8 cellular contexts compared by ENCODE assay signal in the genomic region with DNA sequence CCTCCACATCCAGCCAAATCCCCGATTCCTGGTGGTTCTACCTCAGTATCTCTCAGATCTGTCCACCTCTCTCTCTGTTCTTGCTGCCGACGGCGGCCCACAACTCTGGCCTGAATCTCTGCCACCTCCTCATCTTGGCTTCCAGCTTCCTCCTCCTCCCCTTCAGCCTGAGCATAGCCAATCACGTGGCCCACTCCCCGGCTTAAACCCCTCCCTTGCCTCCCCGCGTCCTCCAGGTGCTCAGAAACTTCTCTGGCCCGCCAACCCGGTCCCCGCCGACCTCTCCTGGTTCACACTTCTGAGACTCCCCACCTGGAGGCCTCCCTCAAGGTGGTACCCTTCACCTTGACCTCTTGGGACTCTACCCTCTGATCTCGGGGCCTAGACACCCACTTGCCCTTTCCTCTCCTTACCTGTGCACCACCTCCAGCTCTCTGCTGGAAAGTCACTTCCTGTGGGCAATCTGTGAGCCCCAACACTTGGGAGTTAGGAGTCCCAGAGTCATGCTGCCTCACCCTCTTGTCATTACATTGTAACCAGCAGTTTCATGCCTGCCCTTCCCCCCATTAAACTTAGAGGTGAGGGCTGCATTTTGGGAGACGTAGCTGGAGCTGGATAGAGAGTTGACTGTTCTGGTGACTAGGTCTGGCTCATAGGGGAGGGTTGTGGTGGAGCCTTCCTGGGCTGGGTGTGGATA. TPM values are rescaled to one million over a fixed set of nuclear protein-coding genes. Genes with fewer than 3 reads are reported as not detected.
DNase-seq lines count a peak whose midpoint lies in the region; ATAC-seq and TF ChIP-seq lines count a peak whose summit lies in the region.

No MANE protein-coding gene starts in this region.

- no TSS peak for BruUV-seq in PC-3 (replicated peaks; lab: Mats Ljungman, UMichigan)

- H3K9me3 ChIP-seq in PC-3 (ENCODE audit: low read length) (no peaks in the 10 kb centered on the region), fibroblast of lung (ENCODE audit: control insufficient read depth, insufficient read depth, low read depth, low read length) (no peaks in the 10 kb centered on the region), subcutaneous abdominal adipose tissue (ENCODE audit: control insufficient read depth in 5 of 5, low read length in 5 of 5) (no peaks in the 10 kb centered on the region)

- no peaks in the 10 kb centered on the region for H3K27me3 Mint-ChIP-seq in nephron (ENCODE audit: low read depth)

- H3K4me1 Mint-ChIP-seq in nephron: peaks cover 40% of the 10 kb centered on the region

- POLR2A ChIA-PET in PC-3 (lab: Charles Lee; ENCODE audit: unreplicated experiment): interaction anchor here (1.1 kb wide), 1 partner anchor 16 kb away, joined by 3 read pairs; no protein-coding TSS in a partner anchor

- H3K27me3 ChIP-seq in PC-3 (ENCODE audit: low read length): no peaks in the 10 kb centered on the region
- H3K27me3 ChIP-seq in fibroblast of lung (ENCODE audit: control insufficient read depth, insufficient read depth, low read length): no peaks in the 10 kb centered on the region
- H3K27me3 ChIP-seq in subcutaneous abdominal adipose tissue (ENCODE audit: control insufficient read depth in 5 of 5, insufficient read depth in 4 of 5, low read length in 5 of 5): no peaks in the 10 kb centered on the region

- H3K4me2 ChIP-seq in PC-3 (ENCODE audit: low read length) (peak overlapping the region; percentile 99), fibroblast of lung (ENCODE audit: extremely low read depth, insufficient read depth, low read length) (peak overlapping the region; percentile 99)

- no peaks in the 10 kb centered on the region for H3K36me3 Mint-ChIP-seq in nephron (ENCODE audit: low read depth)

- peak overlapping the region; percentile 95 for H3K27ac ChIP-seq in PC-3 (ENCODE audit: low read length)
- H3K27ac ChIP-seq in fibroblast of lung (ENCODE audit: insufficient read depth, low read length): peak overlapping the region; percentile 78
- peak overlapping the region; percentile 65 for H3K27ac ChIP-seq in subcutaneous abdominal adipose tissue (ENCODE audit: low read depth, low read length)

- peak overlapping the region; percentile 92 to 98 (median 96) for H3K4me3 Mint-ChIP-seq in nephron

- H3K27ac Mint-ChIP-seq in nephron: peak overlapping the region; percentile 97 to 98 (median 98)

- peak; percentile 27 for ATAC-seq in HG03135 (IDR thresholded peaks at IDR 0.05; ENCODE audit: unreplicated experiment)
- ATAC-seq in PC-3: peak; percentile 70

- H3K79me2 ChIP-seq in PC-3 (ENCODE audit: low read length) (peaks cover 59% of the 10 kb centered on the region), fibroblast of lung (ENCODE audit: control insufficient read depth, insufficient read depth, low read length) (peaks cover 3% of the 10 kb centered on the region)

- H3K9me2 ChIP-seq in PC-3 (replicated peaks; ENCODE audit: low read length): no peaks in the 10 kb centered on the region

- CTCF ChIA-PET in PC-3 (lab: Charles Lee): interaction anchor here (0.5 to 0.9 kb wide), 4 partner anchors 17 to 50 kb away, joined by 3 read pairs; a partner anchor contains a TSS

- no peaks in the 10 kb centered on the region for H4K20me1 ChIP-seq in PC-3 (ENCODE audit: low read length)
- no peaks in the 10 kb centered on the region for H4K20me1 ChIP-seq in fibroblast of lung (ENCODE audit: control insufficient read depth, extremely low read depth, insufficient read depth, low read length)

- H3K36me3 ChIP-seq in PC-3 (ENCODE audit: low read depth, low read length) (no peaks in the 10 kb centered on the region), fibroblast of lung (ENCODE audit: control insufficient read depth, insufficient read depth, low read length) (no peaks in the 10 kb centered on the region), subcutaneous abdominal adipose tissue (ENCODE audit: control insufficient read depth in 5 of 5, insufficient read depth in 5 of 5, low read length in 5 of 5) (no peaks in the 10 kb centered on the region)

- TF ChIP-seq CTCF in GM12865 (IDR thresholded peaks at IDR 0.05; ENCODE audit: insufficient read depth, low read depth, low read length, missing control alignments) (no peak), PC-3 (conservative IDR thresholded peaks at IDR 0.05; ENCODE audit: low read depth, low read length) (no peak), fibroblast of lung (conservative IDR thresholded peaks at IDR 0.05 in 1 of 2, IDR thresholded peaks at IDR 0.05 in 1 of 2; ENCODE audit: low read depth in 1 of 2, low read length in 2 of 2) (no peak), nephron (IDR thresholded peaks at IDR 0.05; ENCODE audit: unreplicated experiment in 3 of 3) (no peak)

- H2AFZ ChIP-seq in PC-3 (ENCODE audit: low read length): peak overlapping the region; percentile 72
- H2AFZ ChIP-seq in fibroblast of lung (ENCODE audit: low read length): peak overlapping the region; percentile 64

- DNase-seq in GM12865 (ENCODE audit: low read depth): peak; percentile 93
- DNase-seq in PC-3: peak; percentile 86
- peak; percentile 85 to 86 for DNase-seq in activated T-cell treated with anti-CD3 and anti-CD28 coated beads, Interleukin-2, amount 50 U/mL, for 48 hours
- peak; percentile 70 to 71 for DNase-seq in fibroblast of lung (ENCODE audit: low read depth in 2 of 2)
- DNase-seq in inferior parietal cortex (ENCODE audit: extremely low spot score): no peak

- peak overlapping the region; percentile 87 for H3K4me3 ChIP-seq in GM12865 (ENCODE audit: low read depth, low read length)
- peak overlapping the region; percentile 92 for H3K4me3 ChIP-seq in PC-3 (ENCODE audit: low read length)
- peak overlapping the region; percentile 74 to 85 (median 77) for H3K4me3 ChIP-seq in fibroblast of lung (replicated peaks in 1 of 4; ENCODE audit: control extremely low read depth in 1 of 4, insufficient read depth in 1 of 4, low read depth in 3 of 4, low read length in 4 of 4)
- H3K4me3 ChIP-seq in subcutaneous abdominal adipose tissue (ENCODE audit: low read depth in 1 of 5, low read length in 5 of 5): peak overlapping the region; percentile 57 to 80 (median 77)

- H3K4me1 ChIP-seq in PC-3 (ENCODE audit: insufficient read depth, low read length) (peaks cover 41% of the 10 kb centered on the region), fibroblast of lung (ENCODE audit: control insufficient read depth, extremely low read depth, insufficient read depth, low read length) (peaks cover 12% of the 10 kb centered on the region), subcutaneous abdominal adipose tissue (ENCODE audit: control insufficient read depth in 5 of 5, insufficient read depth in 5 of 5, low read length in 5 of 5) (peaks cover 2 to 43% (median 28%) of the 10 kb centered on the region in 5 donors)

- H3F3A ChIP-seq in PC-3 (ENCODE audit: low read length, unreplicated experiment): no peaks in the 10 kb centered on the region

- peak overlapping the region; percentile 98 for H3K9ac ChIP-seq in PC-3 (ENCODE audit: low read length)
- peak overlapping the region; percentile 61 for H3K9ac ChIP-seq in fibroblast of lung (ENCODE audit: insufficient read depth, low read length)
- H3K9ac ChIP-seq in subcutaneous abdominal adipose tissue (ENCODE audit: low read length in 5 of 5): peak overlapping the region; percentile 54 to 95 (median 81)

- intact Hi-C loops in PC-3 (cut with micrococcal nuclease): loop anchor here (2.0 to 5.0 kb wide), 2 partner anchors 28 to 47 kb away; a partner anchor contains a TSS

- no peaks in the 10 kb centered on the region for H3K9me3 Mint-ChIP-seq in nephron

RNA-seq across cellular contexts. Expression of a gene that starts 4.5 kb away (rescaled TPM):
- total RNA-seq in PC-3 (2014; rRNA removed): 647 and 709 TPM in 2 replicates
- total RNA-seq in fibroblast of lung: 456 and 503 TPM in 2 replicates
- polyA plus RNA-seq in fibroblast of lung: 256 and 288 TPM in 2 replicates
- 291 and 369 TPM in 2 replicates for polyA plus RNA-seq in fibroblast of lung (2012)
- polyA minus RNA-seq in fibroblast of lung (ENCODE audit: low replicate concordance): 12.3 and 19.0 TPM in 2 replicates

RNA-seq across cellular contexts. Expression of a gene that starts 17.8 kb away (rescaled TPM):
- total RNA-seq in PC-3 (2014; rRNA removed) (7.8 and 9.4 TPM in 2 replicates), fibroblast of lung (1.3 and 1.7 TPM in 2 replicates)
- 1.8 and 4.6 TPM in 2 replicates for polyA plus RNA-seq in fibroblast of lung
- 1.7 and 4.6 TPM in 2 replicates for polyA plus RNA-seq in fibroblast of lung (2012)
- polyA minus RNA-seq in fibroblast of lung (ENCODE audit: low replicate concordance): 2.7 and 21.5 TPM in 2 replicates

RNA-seq across cellular contexts. Expression of a gene that starts 27.8 kb away (rescaled TPM):
- 185 and 196 TPM in 2 replicates for total RNA-seq in PC-3 (2014; rRNA removed)
- 35.7 and 41.5 TPM in 2 replicates for total RNA-seq in fibroblast of lung
- 13.2 and 26.1 TPM in 2 replicates for polyA plus RNA-seq in fibroblast of lung
- 22.9 and 51.5 TPM in 2 replicates for polyA plus RNA-seq in fibroblast of lung (2012)
- 40.0 and 77.1 TPM in 2 replicates for polyA minus RNA-seq in fibroblast of lung (ENCODE audit: low replicate concordance)

RNA-seq across cellular contexts. Expression of a gene that starts 39.5 kb away (rescaled TPM):
- total RNA-seq in PC-3 (2014; rRNA removed) (82.4 and 86.1 TPM in 2 replicates), fibroblast of lung (19.8 and 39.0 TPM in 2 replicates)
- polyA plus RNA-seq in fibroblast of lung: 19.1 and 27.3 TPM in 2 replicates
- polyA plus RNA-seq in fibroblast of lung (2012): 29.6 and 55.4 TPM in 2 replicates
- 30.4 and 34.8 TPM in 2 replicates for polyA minus RNA-seq in fibroblast of lung (ENCODE audit: low replicate concordance)
